In genomic region chr17:75323043-75323591, GRCh38 we compare ENCODE assay signal across 1 cellular context.
TF ChIP-seq lines count a peak whose summit lies in the region.

No MANE protein-coding gene starts in this region.

TF ChIP-seq in HEK293, 187 proteins besides CTCF, POLR2A, EP300 and RAD21 (continued from another document and continues in another):
- TF ChIP-seq ZNF280C (tag by site-specific recombination; IDR thresholded peaks at IDR 0.05) (no peak), ZNF140 (tag by site-specific recombination; IDR thresholded peaks at IDR 0.05) (no peak), ZSCAN4 (tag by site-specific recombination; IDR thresholded peaks at IDR 0.05) (no peak), ZNF133 (tag by site-specific recombination; IDR thresholded peaks at IDR 0.05) (no peak), ZNF488 (tag by site-specific recombination; IDR thresholded peaks at IDR 0.05) (no peak), ZNF843 (tag by site-specific recombination; IDR thresholded peaks at IDR 0.05) (no peak), ZNF274 (IDR thresholded peaks at IDR 0.05; ENCODE audit: low read length) (no peak), ZNF274 (tag by site-specific recombination; IDR thresholded peaks at IDR 0.05; ENCODE audit: borderline replicate concordance) (no peak), ZNF202 (tag by site-specific recombination; IDR thresholded peaks at IDR 0.05; ENCODE audit: borderline replicate concordance) (no peak), HOXA7 (CRISPR knock-in tag; IDR thresholded peaks at IDR 0.05; ENCODE audit: borderline replicate concordance) (no peak), OVOL3 (tag by site-specific recombination; IDR thresholded peaks at IDR 0.05) (no peak), SCRT2 (tag by site-specific recombination; IDR thresholded peaks at IDR 0.05) (peak; percentile 96), ZBTB17 (tag by site-specific recombination; IDR thresholded peaks at IDR 0.05) (0 out of 2 replicates have a peak, but pooled peaks have one; percentile 30), GLI4 (tag by site-specific recombination; IDR thresholded peaks at IDR 0.05) (no peak), ZNF549 (tag by site-specific recombination; IDR thresholded peaks at IDR 0.05) (no peak), ZNF148 (tag by site-specific recombination; IDR thresholded peaks at IDR 0.05; ENCODE audit: borderline replicate concordance) (no peak), ZFP37 (tag by site-specific recombination; IDR thresholded peaks at IDR 0.05) (no peak), ZNF24 (tag by site-specific recombination; IDR thresholded peaks at IDR 0.05) (peak; percentile 64; the same call in 1 of the 2 replicates), ZNF223 (tag by site-specific recombination; IDR thresholded peaks at IDR 0.05) (no peak), ZNF660 (tag by site-specific recombination; IDR thresholded peaks at IDR 0.05) (peak; percentile 41; the same call in 1 of the 2 replicates), ATF2 (tag by site-specific recombination; IDR thresholded peaks at IDR 0.05; ENCODE audit: low read depth) (no peak), ZBTB1 (tag by site-specific recombination; IDR thresholded peaks at IDR 0.05) (no peak), ZBTB11 (tag by site-specific recombination; conservative IDR thresholded peaks at IDR 0.05; ENCODE audit: low read depth) (no peak), ZNF560 (tag by site-specific recombination; IDR thresholded peaks at IDR 0.05; ENCODE audit: borderline replicate concordance) (no peak), ZNF510 (tag by site-specific recombination; IDR thresholded peaks at IDR 0.05; ENCODE audit: insufficient replicate concordance) (no peak), ZBTB49 (tag by site-specific recombination; IDR thresholded peaks at IDR 0.05; ENCODE audit: low read depth) (no peak), ZNF157 (tag by site-specific recombination; IDR thresholded peaks at IDR 0.05) (no peak), ZNF354C (tag by site-specific recombination; IDR thresholded peaks at IDR 0.05; ENCODE audit: borderline replicate concordance, low read depth) (no peak), KLF1 (tag by site-specific recombination; IDR thresholded peaks at IDR 0.05) (no peak), PRDM4 (tag by site-specific recombination; IDR thresholded peaks at IDR 0.05) (peak; percentile 72; the same call in 1 of the 2 replicates), ZNF404 (tag by site-specific recombination; IDR thresholded peaks at IDR 0.05) (no peak), ZSCAN5A (tag by site-specific recombination; IDR thresholded peaks at IDR 0.05) (no peak), HOXD13 (CRISPR knock-in tag; IDR thresholded peaks at IDR 0.05; ENCODE audit: borderline replicate concordance) (no peak), ZNF776 (tag by site-specific recombination; IDR thresholded peaks at IDR 0.05; ENCODE audit: borderline replicate concordance) (no peak), ZNF777 (tag by site-specific recombination; IDR thresholded peaks at IDR 0.05; ENCODE audit: borderline replicate concordance) (no peak), KLF16 (tag by site-specific recombination; IDR thresholded peaks at IDR 0.05) (no peak), ZNF302 (tag by site-specific recombination; IDR thresholded peaks at IDR 0.05; ENCODE audit: low read depth) (no peak), ZNF555 (tag by site-specific recombination; conservative IDR thresholded peaks at IDR 0.05) (no peak), ZFP69B (tag by site-specific recombination; IDR thresholded peaks at IDR 0.05) (no peak), ZNF600 (tag by site-specific recombination; IDR thresholded peaks at IDR 0.05) (peak; percentile 16; the same call in 1 of the 2 replicates), ZNF391 (tag by site-specific recombination; IDR thresholded peaks at IDR 0.05; ENCODE audit: borderline replicate concordance, low read depth) (no peak), ZNF76 (tag by site-specific recombination; IDR thresholded peaks at IDR 0.05; ENCODE audit: borderline replicate concordance, low read depth) (no peak), KLF8 (tag by site-specific recombination; IDR thresholded peaks at IDR 0.05) (no peak)
